9 cellular contexts compared by ENCODE assay signal in genomic region chr11:96197801-96198465, GRCh38.
DNase-seq lines count a peak whose midpoint lies in the region; ATAC-seq and TF ChIP-seq lines count a peak whose summit lies in the region.
"Had no signal": no experiment of that assay in that cellular context is flagged by ENCODE, and none has a peak within 500 bp of the region (broad histone marks: within the 10 kb centered on the region; RNA-seq: fewer than 3 reads in every experiment).

No MANE protein-coding gene starts in this region.

- WGBS in neuronal stem cell (ENCODE audit: extremely low coverage in 2 of 2, insufficient read length in 2 of 2, insufficient replicate concordance in 1 of 2), 2 donors: no CpG with 5 or more reads among the region's 2 CpGs

- no peak overlapping the region for H2AK5ac ChIP-seq in neuronal stem cell (ENCODE audit: low read depth, low read length)

- no peak overlapping the region for H2BK12ac ChIP-seq in neuronal stem cell (ENCODE audit: low read length)

- no peak overlapping the region for H3K14ac ChIP-seq in neuronal stem cell (ENCODE audit: low read length)

- H2AFZ ChIP-seq in neuronal stem cell (ENCODE audit: low read length): no peak overlapping the region

- H3K27me3 ChIP-seq in lower lobe of right lung (ENCODE audit: low read depth) (no peaks in the 10 kb centered on the region), neuronal stem cell (ENCODE audit: control insufficient read depth in 3 of 3, insufficient read depth in 3 of 3, low read depth in 1 of 3, low read length in 3 of 3) (no peaks in the 10 kb centered on the region)

- peak overlapping the region in 3 of 4 donors; percentile 1 to 84 (median 69) for H3K4me3 Mint-ChIP-seq in IgD-negative memory B cell
- no peak overlapping the region for H3K4me3 Mint-ChIP-seq in type B pancreatic cell

- no peak overlapping the region for H4K91ac ChIP-seq in neuronal stem cell (ENCODE audit: low read depth, low read length, poor library complexity)

- no peak overlapping the region for H3K18ac ChIP-seq in neuronal stem cell (ENCODE audit: low read length)

- H3K36me3 Mint-ChIP-seq in IgD-negative memory B cell (peaks cover 5% of the 10 kb centered on the region), type B pancreatic cell (peaks cover 24% of the 10 kb centered on the region)

- no peak for TF ChIP-seq CTCF in lower lobe of right lung (IDR thresholded peaks at IDR 0.05)
- TF ChIP-seq CTCF in type B pancreatic cell (conservative IDR thresholded peaks at IDR 0.05): no peak

- H3K23ac ChIP-seq in neuronal stem cell (ENCODE audit: low read depth, low read length, poor library complexity): no peak overlapping the region

- H2BK15ac ChIP-seq in neuronal stem cell (ENCODE audit: low read length): no peak overlapping the region

- H3K9me3 ChIP-seq in lower lobe of right lung (no peaks in the 10 kb centered on the region), neuronal stem cell (replicated peaks in 1 of 2; ENCODE audit: control insufficient read depth in 2 of 2, insufficient read depth in 1 of 2, low read depth in 1 of 2, low read length in 2 of 2) (peaks cover 0 to 7% of the 10 kb centered on the region in 2 donors)

- ATAC-seq in GM18508 (IDR thresholded peaks at IDR 0.05; ENCODE audit: insufficient read depth, unreplicated experiment) (peak; percentile 77), GM21723 (IDR thresholded peaks at IDR 0.05; ENCODE audit: unreplicated experiment) (peak; percentile 80), lower lobe of right lung (peak in 1 of 2 donors; percentile 30)

- no peak overlapping the region for H3K4ac ChIP-seq in neuronal stem cell (ENCODE audit: low read length)

- H3K27ac Mint-ChIP-seq in IgD-negative memory B cell: peak overlapping the region; percentile 4 to 86 (median 69)
- H3K27ac Mint-ChIP-seq in type B pancreatic cell: no peak overlapping the region

- no peaks in the 10 kb centered on the region for H3K9me3 Mint-ChIP-seq in IgD-negative memory B cell
- peaks cover 6% of the 10 kb centered on the region for H3K9me3 Mint-ChIP-seq in type B pancreatic cell

- H3K27me3 Mint-ChIP-seq in IgD-negative memory B cell (peaks cover 4% of the 10 kb centered on the region), type B pancreatic cell (no peaks in the 10 kb centered on the region)

- no peaks in the 10 kb centered on the region for H3K79me1 ChIP-seq in neuronal stem cell (ENCODE audit: low read depth, low read length)

- no peak overlapping the region for H4K8ac ChIP-seq in neuronal stem cell (ENCODE audit: low read depth, low read length)

- no peak overlapping the region for H3K9ac ChIP-seq in neuronal stem cell (ENCODE audit: low read depth, low read length, poor library complexity)

- H2BK120ac ChIP-seq in neuronal stem cell (ENCODE audit: low read depth, low read length): no peak overlapping the region

- intact Hi-C loops in lower lobe of right lung (cut with DNase I): no loop called here

- no peaks in the 10 kb centered on the region for H3K36me3 ChIP-seq in lower lobe of right lung
- no peaks in the 10 kb centered on the region for H3K36me3 ChIP-seq in neuronal stem cell (replicated peaks in 1 of 2; ENCODE audit: control insufficient read depth in 2 of 2, insufficient read depth in 2 of 2, low read length in 2 of 2)

- H3K4me1 Mint-ChIP-seq in IgD-negative memory B cell: peaks cover 43 to 59% (median 45%) of the 10 kb centered on the region in 3 donors
- peaks cover 63% of the 10 kb centered on the region for H3K4me1 Mint-ChIP-seq in type B pancreatic cell (ENCODE audit: unreplicated experiment)

- no peak overlapping the region for H3K4me3 ChIP-seq in lower lobe of right lung
- H3K4me3 ChIP-seq in neuronal stem cell (ENCODE audit: low read length in 2 of 2): no peak overlapping the region

- peaks cover 53% of the 10 kb centered on the region for H3K4me1 ChIP-seq in lower lobe of right lung
- peaks cover 17 to 48% of the 10 kb centered on the region in 2 donors for H3K4me1 ChIP-seq in neuronal stem cell (ENCODE audit: control insufficient read depth in 2 of 2, insufficient read depth in 1 of 2, low read depth in 1 of 2, low read length in 2 of 2)

- no peak for DNase-seq in lower lobe of right lung
- no peak for DNase-seq in neuronal stem cell (ENCODE audit: low spot score)
- DNase-seq in type B pancreatic cell (ENCODE audit: extremely low spot score, unreplicated experiment): no peak
- no peak for DNase-seq in cerebellar cortex (ENCODE audit: low spot score)
- no peak for DNase-seq in DMS53 treated with DMSO at 0.1 percent for 48 hours (lab: John Stamatoyannopoulos, UW; ENCODE audit: unreplicated experiment)
- DNase-seq: GOT3 had no signal

- peak overlapping the region; percentile 5 for H3K27ac ChIP-seq in lower lobe of right lung
- no peak overlapping the region for H3K27ac ChIP-seq in neuronal stem cell (replicated peaks; ENCODE audit: low read length)

- no peak overlapping the region for H2BK5ac ChIP-seq in neuronal stem cell (ENCODE audit: low read length)

- no peak overlapping the region for H3K4me2 ChIP-seq in neuronal stem cell (ENCODE audit: insufficient read depth, low read length, poor library complexity, severe bottlenecking)
